Comparison of ENCODE assay signal across 14 cellular contexts in the genomic region with DNA sequence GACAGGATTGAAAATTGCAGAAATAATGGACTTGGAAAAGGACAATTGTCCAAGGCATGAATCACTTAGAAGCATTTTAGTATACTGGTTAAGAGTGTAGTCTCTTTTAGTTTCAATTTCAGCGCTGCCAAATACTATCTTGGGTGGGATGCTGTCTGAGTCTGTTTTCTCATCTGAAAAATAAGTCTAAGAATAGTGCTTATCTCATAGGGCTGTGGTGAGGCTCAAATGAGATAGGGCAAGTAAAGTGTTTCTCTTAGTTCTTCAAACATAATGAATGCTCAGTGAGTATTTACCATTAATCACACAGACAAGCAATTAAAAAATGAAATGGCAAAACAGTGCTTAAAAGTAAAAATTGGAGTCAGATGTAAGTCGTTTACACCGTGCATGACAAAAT. TPM values are rescaled to one million over a fixed set of nuclear protein-coding genes. Genes with fewer than 3 reads are reported as not detected.
A peak's percentile ranks its signal among the peaks of the same experiment; 100 is the strongest.
DNase-seq lines count a peak whose midpoint lies in the region; ATAC-seq and TF ChIP-seq lines count a peak whose summit lies in the region.
"Had no signal": no experiment of that assay in that cellular context is flagged by ENCODE, and none has a peak within 500 bp of the region (broad histone marks: within the 10 kb centered on the region; RNA-seq: fewer than 3 reads in every experiment).

No MANE protein-coding gene starts in this region.

- H3K79me2 ChIP-seq in fibroblast of lung (ENCODE audit: control insufficient read depth, insufficient read depth, low read length) = no peaks in the 10 kb centered on the region
- no peaks in the 10 kb centered on the region for H3K79me2 ChIP-seq in OCI-LY7 (ENCODE audit: insufficient read depth, low read depth, low read length)

- peaks cover 0 to 6% (median 0%) of the 10 kb centered on the region in 5 donors for H3K36me3 Mint-ChIP-seq in naive thymus-derived CD4-positive, alpha-beta T cell

- no TSS peak for BruUV-seq in OCI-LY7 (replicated peaks; lab: Mats Ljungman, UMichigan)

- peak overlapping the region in 1 of 10 donors; percentile 2 for H3K4me3 Mint-ChIP-seq in naive thymus-derived CD4-positive, alpha-beta T cell

- H3K9me3 ChIP-seq in fibroblast of lung (ENCODE audit: control insufficient read depth, insufficient read depth, low read depth, low read length) (no peaks in the 10 kb centered on the region), OCI-LY7 (ENCODE audit: low read length) (no peaks in the 10 kb centered on the region)
- no peaks in the 10 kb centered on the region for H3K9me3 ChIP-seq in naive thymus-derived CD4-positive, alpha-beta T cell (ENCODE audit: control insufficient read depth in 2 of 3, low read length in 3 of 3)

- H3K27ac ChIP-seq in fibroblast of lung (ENCODE audit: insufficient read depth, low read length) (no peak overlapping the region), OCI-LY7 (ENCODE audit: low read depth, low read length, poor library complexity, severe bottlenecking) (no peak overlapping the region)
- no peak overlapping the region for H3K27ac ChIP-seq in naive thymus-derived CD4-positive, alpha-beta T cell (ENCODE audit: low read depth, low read length)
- H3K27ac ChIP-seq: SK-N-MC had no signal

- intact Hi-C loops in naive thymus-derived CD4-positive, alpha-beta T cell (cut with micrococcal nuclease) = no loop called here
- intact Hi-C loops in OCI-LY7 (cut with micrococcal nuclease; ENCODE audit: unreplicated experiment) = no loop called here

- H2AFZ ChIP-seq in fibroblast of lung (ENCODE audit: low read length) (no peak overlapping the region), OCI-LY7 (ENCODE audit: low read length) (no peak overlapping the region)

- H4K20me1 ChIP-seq in fibroblast of lung (ENCODE audit: control insufficient read depth, extremely low read depth, insufficient read depth, low read length) = no peaks in the 10 kb centered on the region
- no peaks in the 10 kb centered on the region for H4K20me1 ChIP-seq in OCI-LY7 (ENCODE audit: insufficient read depth, low read length)

- H3K9ac ChIP-seq in fibroblast of lung (ENCODE audit: insufficient read depth, low read length) = no peak overlapping the region

- peaks cover under 1 to 14% (median 9%) of the 10 kb centered on the region in 7 donors for H3K4me1 Mint-ChIP-seq in naive thymus-derived CD4-positive, alpha-beta T cell

- ATAC-seq in naive thymus-derived CD4-positive, alpha-beta T cell = peak; percentile 61

- H3K27me3 ChIP-seq in fibroblast of lung (ENCODE audit: control insufficient read depth, insufficient read depth, low read length) = no peaks in the 10 kb centered on the region
- no peaks in the 10 kb centered on the region for H3K27me3 ChIP-seq in naive thymus-derived CD4-positive, alpha-beta T cell (ENCODE audit: control insufficient read depth in 2 of 2, insufficient read depth in 2 of 2, low read length in 2 of 2)

- H3K9me3 Mint-ChIP-seq in naive thymus-derived CD4-positive, alpha-beta T cell = peaks cover 0 to 17% (median 4%) of the 10 kb centered on the region in 11 donors

- no peaks in the 10 kb centered on the region for H3K36me3 ChIP-seq in fibroblast of lung (ENCODE audit: control insufficient read depth, insufficient read depth, low read length)
- H3K36me3 ChIP-seq in naive thymus-derived CD4-positive, alpha-beta T cell (ENCODE audit: control insufficient read depth in 2 of 3, insufficient read depth in 3 of 3, low read length in 3 of 3) = no peaks in the 10 kb centered on the region
- no peaks in the 10 kb centered on the region for H3K36me3 ChIP-seq in OCI-LY7 (ENCODE audit: insufficient read depth, low read length)

- CTCF ChIA-PET in naive thymus-derived CD4-positive, alpha-beta T cell (lab: Charles Lee) = no interaction called here
- CTCF ChIA-PET in OCI-LY7 (lab: Charles Lee; ENCODE audit: unreplicated experiment) = no interaction called here

- H3K4me2 ChIP-seq in fibroblast of lung (ENCODE audit: extremely low read depth, insufficient read depth, low read length) (no peak overlapping the region), OCI-LY7 (ENCODE audit: low read length) (no peak overlapping the region)

- in situ Hi-C loops in KBM-7 (cut with MboI; ENCODE audit: low pct_unique_long_range_greater_than_20kb, low sequenced_read_pairs) = no loop called here

- H3K4me3 ChIP-seq in fibroblast of lung (replicated peaks in 1 of 4; ENCODE audit: control extremely low read depth in 1 of 4, insufficient read depth in 1 of 4, low read depth in 3 of 4, low read length in 4 of 4) = peak overlapping the region in 1 of 4 experiments; percentile 25
- no peak overlapping the region for H3K4me3 ChIP-seq in naive thymus-derived CD4-positive, alpha-beta T cell (ENCODE audit: low read length)
- no peak overlapping the region for H3K4me3 ChIP-seq in OCI-LY7 (ENCODE audit: low read depth, low read length, poor library complexity, severe bottlenecking)
- H3K4me3 ChIP-seq: SK-N-MC had no signal

- H3K27ac Mint-ChIP-seq in naive thymus-derived CD4-positive, alpha-beta T cell = peak overlapping the region in 1 of 9 donors; percentile 1

- POLR2A ChIA-PET in naive thymus-derived CD4-positive, alpha-beta T cell (lab: Charles Lee) = no interaction called here
- POLR2A ChIA-PET in OCI-LY7 (lab: Charles Lee) = no interaction called here

- H3K4me1 ChIP-seq in fibroblast of lung (ENCODE audit: control insufficient read depth, extremely low read depth, insufficient read depth, low read length) (no peaks in the 10 kb centered on the region), OCI-LY7 (ENCODE audit: insufficient read depth, low read length, poor library complexity, severe bottlenecking) (no peaks in the 10 kb centered on the region)
- H3K4me1 ChIP-seq in naive thymus-derived CD4-positive, alpha-beta T cell (ENCODE audit: control insufficient read depth in 2 of 2, insufficient read depth in 2 of 2, low read length in 2 of 2) = peaks cover 0 to 4% of the 10 kb centered on the region in 2 donors
- H3K4me1 ChIP-seq: Caco-2 had no signal

- H3K27me3 Mint-ChIP-seq in naive thymus-derived CD4-positive, alpha-beta T cell = peaks cover 0 to 5% (median 0%) of the 10 kb centered on the region in 5 donors

- TF ChIP-seq CTCF in fibroblast of lung (conservative IDR thresholded peaks at IDR 0.05 in 1 of 2, IDR thresholded peaks at IDR 0.05 in 1 of 2; ENCODE audit: low read depth in 1 of 2, low read length in 2 of 2) = no peak
- TF ChIP-seq CTCF in OCI-LY7 (conservative IDR thresholded peaks at IDR 0.05; ENCODE audit: low read length) = no peak

- DNase-seq in DMS79 treated with DMSO at 0.1 percent for 48 hours (lab: John Stamatoyannopoulos, UW) = peak; percentile 62
- peak; percentile 78 for DNase-seq in NCI-H2029 treated with DMSO at 0.1 percent for 48 hours (lab: John Stamatoyannopoulos, UW)
- peak; percentile 37 to 68 for DNase-seq in fibroblast of lung (ENCODE audit: low read depth in 2 of 2)
- DNase-seq in naive thymus-derived CD4-positive, alpha-beta T cell = no peak
- DNase-seq in OCI-LY7 (ENCODE audit: low spot score) = no peak
- no peak for DNase-seq in KBM-7
- DNase-seq in NCI-H1694 treated with DMSO at 0.1 percent for 48 hours (lab: John Stamatoyannopoulos, UW) = no peak
- DNase-seq in superior temporal gyrus (ENCODE audit: extremely low spot score) = no peak
- DNase-seq: activated naive CD4-positive, alpha-beta T cell; Caco-2; NCI-H446; nucleus accumbens; stimulated activated CD4-positive, alpha-beta T cell treated with anti-CD3 and anti-CD28 coated beads, Interleukin-2, amount 100 ng/mL, for 48 hours had no signal

- no peaks in the 10 kb centered on the region for H3K9me2 ChIP-seq in OCI-LY7 (ENCODE audit: insufficient read depth, low read length)

RNA-seq across cellular contexts. Expression of gene C1GALT1, which starts 45.9 kb away (rescaled TPM):
- total RNA-seq in fibroblast of lung (12.3 and 17.0 TPM in 2 replicates), OCI-LY7 (2022) (30.0 and 31.6 TPM in 2 replicates)
- 23.9 and 26.3 TPM in 2 replicates for polyA plus RNA-seq in fibroblast of lung
- 16.2 TPM in 2 replicates for polyA plus RNA-seq in fibroblast of lung (2012)
- polyA minus RNA-seq in fibroblast of lung (ENCODE audit: low replicate concordance) = 0.63 and 1.6 TPM in 2 replicates
- total RNA-seq in naive thymus-derived CD4-positive, alpha-beta T cell = 10 to 100 TPM; 51.4 to 60.1 (median 55.6) TPM
- polyA plus RNA-seq in naive thymus-derived CD4-positive, alpha-beta T cell = 10 to 100 TPM; 47.9 to 54.5 TPM
- total RNA-seq in OCI-LY7 (2014; rRNA removed; shearing (Covaris generic)) = 18.9 and 28.9 TPM in 2 replicates

Comparison
In these comparisons a context has a peak if more than half of its experiments do, and no peak if none do; other contexts are left out.
1. DNase-seq: peak in DMS79 treated with DMSO at 0.1 percent for 48 hours (single experiment), NCI-H2029 treated with DMSO at 0.1 percent for 48 hours (single experiment) and fibroblast of lung (2 of 2); none in naive thymus-derived CD4-positive, alpha-beta T cell (0 of 9), OCI-LY7 (single experiment), KBM-7 (single experiment), NCI-H1694 treated with DMSO at 0.1 percent for 48 hours (single experiment) and superior temporal gyrus (single experiment).